In the genomic region with DNA sequence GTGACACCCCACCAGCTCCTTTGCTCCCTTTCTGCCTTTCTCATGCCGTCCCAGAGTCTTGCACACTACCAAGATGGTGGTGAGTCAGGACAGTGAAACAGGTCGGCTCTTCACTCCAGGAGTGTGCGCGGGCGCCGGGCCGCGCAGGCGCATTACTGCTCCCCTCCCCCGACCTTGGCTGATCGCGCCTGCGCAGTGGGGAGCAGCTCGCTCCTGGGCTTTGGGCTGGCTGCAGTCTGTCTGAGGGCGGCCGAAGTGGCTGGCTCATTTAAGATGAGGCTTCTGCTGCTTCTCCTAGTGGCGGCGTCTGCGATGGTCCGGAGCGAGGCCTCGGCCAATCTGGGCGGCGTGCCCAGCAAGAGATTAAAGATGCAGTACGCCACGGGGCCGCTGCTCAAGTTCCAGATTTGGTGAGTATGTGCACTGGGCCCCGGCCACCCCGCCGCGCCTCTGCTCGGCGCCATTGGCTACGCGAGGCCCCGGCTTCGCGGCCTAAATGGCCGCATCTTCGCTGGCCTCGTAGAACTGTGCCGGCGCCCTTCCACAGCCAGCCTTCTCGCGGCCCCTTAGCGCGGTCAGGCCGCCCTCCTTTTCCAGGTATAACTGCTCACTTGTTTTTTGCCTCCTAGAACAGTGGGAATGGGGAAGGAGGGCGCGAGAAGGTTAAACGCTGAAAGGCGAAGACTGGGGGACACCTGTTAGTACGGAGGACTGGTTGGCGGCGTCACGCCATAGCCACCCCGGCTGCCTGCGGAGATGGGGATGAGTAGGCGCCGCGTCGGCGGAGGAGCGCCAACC, we compare ENCODE assay signal across 8 cellular contexts. TPM values are rescaled to one million over a fixed set of nuclear protein-coding genes. Genes with fewer than 3 reads are reported as not detected.
A peak's percentile ranks its signal among the peaks of the same experiment; 100 is the strongest.
DNase-seq lines count a peak whose midpoint lies in the region; ATAC-seq and TF ChIP-seq lines count a peak whose summit lies in the region.

TSS of gene SELENOT (plus strand) at position 232 of the 798 bp plus-strand sequence. CDS start at position 274, 42 bp downstream.

- no peaks in the 10 kb centered on the region for H3K9me3 Mint-ChIP-seq in activated naive CD8-positive, alpha-beta T cell (ENCODE audit: low read depth)
- H3K9me3 Mint-ChIP-seq in glutamatergic neuron (ENCODE audit: unreplicated experiment) (peaks cover 8% of the 10 kb centered on the region), osteocyte (ENCODE audit: unreplicated experiment) (no peaks in the 10 kb centered on the region)

- DNase-seq in GM10266 (ENCODE audit: extremely low spot score) (peak; percentile 91), NCI-H1105 (lab: John Stamatoyannopoulos, UW) (peak; percentile 97), SKM-1 treated with dmso at 0.1 percent for 144 hours (lab: John Stamatoyannopoulos, UW; ENCODE audit: unreplicated experiment) (peak; percentile 91), glutamatergic neuron (peak; percentile 96), osteocyte (ENCODE audit: extremely low spot score, unreplicated experiment) (peak; percentile 99)

- peak within 1 kb of the TSS; percentile 92 for H3K4me3 ChIP-seq in thymus (ENCODE audit: low read length)

- peaks cover 70% of the 10 kb centered on the region for H3K4me1 Mint-ChIP-seq in activated naive CD8-positive, alpha-beta T cell (ENCODE audit: low read depth)
- H3K4me1 Mint-ChIP-seq in glutamatergic neuron (ENCODE audit: low read depth, unreplicated experiment) (peaks cover 28% of the 10 kb centered on the region), osteocyte (ENCODE audit: unreplicated experiment) (peaks cover 59% of the 10 kb centered on the region)

- peaks cover 23% of the 10 kb centered on the region for H3K36me3 Mint-ChIP-seq in activated naive CD8-positive, alpha-beta T cell
- no peaks in the 10 kb centered on the region for H3K36me3 Mint-ChIP-seq in glutamatergic neuron (ENCODE audit: unreplicated experiment)
- peaks cover 22% of the 10 kb centered on the region for H3K36me3 Mint-ChIP-seq in osteocyte (ENCODE audit: unreplicated experiment)

- H3K27me3 ChIP-seq in thymus (ENCODE audit: control insufficient read depth, insufficient read depth): no peaks in the 10 kb centered on the region

- WGBS in thymus: under 1% methylated on average over 64 of the region's 64 CpGs

- peaks cover 3% of the 10 kb centered on the region for H3K4me1 ChIP-seq in thymus (ENCODE audit: control insufficient read depth, insufficient read depth, low read length)

- TF ChIP-seq CTCF in GM10266 (IDR thresholded peaks at IDR 0.05; ENCODE audit: control insufficient read depth, insufficient read depth, low read depth, missing control alignments) (no peak), glutamatergic neuron (IDR thresholded peaks at IDR 0.05; ENCODE audit: partially characterized antibody, unreplicated experiment) (peak; percentile 32), osteocyte (IDR thresholded peaks at IDR 0.05) (peak; percentile 48)

- no peaks in the 10 kb centered on the region for H3K27me3 Mint-ChIP-seq in activated naive CD8-positive, alpha-beta T cell
- H3K27me3 Mint-ChIP-seq in glutamatergic neuron (ENCODE audit: unreplicated experiment): peaks cover 4% of the 10 kb centered on the region
- no peaks in the 10 kb centered on the region for H3K27me3 Mint-ChIP-seq in osteocyte (ENCODE audit: unreplicated experiment)

- ATAC-seq in HG02610 (IDR thresholded peaks at IDR 0.05; ENCODE audit: unreplicated experiment): peak; percentile 59

- no peaks in the 10 kb centered on the region for H3K9me3 ChIP-seq in thymus (ENCODE audit: control insufficient read depth)

- peak within 1 kb of the TSS; percentile 99 for H3K27ac ChIP-seq in thymus (ENCODE audit: low read depth)

- H3K36me3 ChIP-seq in thymus (ENCODE audit: control insufficient read depth, insufficient read depth): no peaks in the 10 kb centered on the region

- H3K27ac Mint-ChIP-seq in activated naive CD8-positive, alpha-beta T cell: peak within 1 kb of the TSS; percentile 98
- H3K27ac Mint-ChIP-seq in glutamatergic neuron (ENCODE audit: unreplicated experiment) (peak within 1 kb of the TSS; percentile 97), osteocyte (ENCODE audit: unreplicated experiment) (peak within 1 kb of the TSS; percentile 99)

- H3K4me3 Mint-ChIP-seq in activated naive CD8-positive, alpha-beta T cell: peak within 1 kb of the TSS; percentile 98
- peak within 1 kb of the TSS; percentile 98 for H3K4me3 Mint-ChIP-seq in glutamatergic neuron (ENCODE audit: unreplicated experiment)
- peak within 1 kb of the TSS; percentile 94 for H3K4me3 Mint-ChIP-seq in osteocyte (ENCODE audit: unreplicated experiment)

RNA-seq across cellular contexts. Expression of gene SELENOT, which starts in this region (rescaled TPM):
- total RNA-seq in glutamatergic neuron (ENCODE audit: unreplicated experiment): 74.0 TPM
- total RNA-seq in osteocyte: 67.9 and 76.1 TPM in 2 replicates
- polyA plus RNA-seq in thymus: 64.5 TPM

Comparison
In these comparisons a context has a peak if more than half of its experiments do, and no peak if none do; other contexts are left out.
1. Peak in every context shown above with its lines: DNase-seq, ATAC-seq, H3K4me3 ChIP-seq and H3K27ac ChIP-seq.